In the genomic region with DNA sequence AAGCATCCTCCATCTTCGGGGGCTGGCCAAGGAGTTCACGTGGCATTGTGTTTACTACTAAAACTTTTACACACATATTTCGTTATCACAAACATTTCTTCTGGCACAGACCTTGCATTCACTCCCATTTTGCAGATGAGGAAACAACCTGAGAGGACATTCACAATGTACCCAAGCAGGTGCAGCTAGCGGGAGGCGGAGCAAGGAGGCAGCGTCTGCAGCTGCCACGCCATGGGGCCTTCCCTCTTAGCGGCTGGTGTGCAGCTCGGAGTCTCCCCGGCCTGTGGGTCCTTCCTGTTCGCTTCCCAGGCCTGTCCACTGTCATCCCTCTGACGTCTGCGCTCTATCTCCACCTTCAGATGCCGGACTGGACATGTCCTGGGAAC, we compare ENCODE assay signal across 16 cellular contexts.
"Had no signal": no experiment of that assay in that cellular context is flagged by ENCODE, and none has a peak within 500 bp of the region (broad histone marks: within the 10 kb centered on the region; RNA-seq: fewer than 3 reads in every experiment).

No MANE protein-coding gene starts in this region.

- H3K4me1 Mint-ChIP-seq: IgD-negative memory B cell had no signal

- H3K27ac Mint-ChIP-seq: IgD-negative memory B cell had no signal

- ATAC-seq: K562 had no signal

- H3K36me3 Mint-ChIP-seq: IgD-negative memory B cell had no signal

- DNase-seq: Kasumi-1, MM.1S, NCI-H1092 treated with DMSO at 0.1 percent for 48 hours, NCI-H1436, NCI-H1694, NCI-H187 treated with DMSO at 0.1 percent for 48 hours, NCI-H2029 treated with DMSO at 0.1 percent for 48 hours, NCI-H2227 treated with DMSO at 0.1 percent for 48 hours, NCI-H524, NCI-H526 treated with DMSO at 0.1 percent for 48 hours, NCI-H748 treated with DMSO at 0.1 percent for 48 hours, Right ventricle myocardium superior, RPMI8226, SIG-M5 had no signal

- H3K27me3 Mint-ChIP-seq: IgD-negative memory B cell had no signal
